Comparison of ENCODE assay signal across 4 cellular contexts in genomic region chr2:96169868-96170507, GRCh38.
TF ChIP-seq lines count a peak whose summit lies in the region.

No MANE protein-coding gene starts in this region.

TF ChIP-seq in SK-N-SH treated with all-trans-retinoic acid at 6 μM for 48 hours, 23 proteins besides CTCF, POLR2A, EP300 and RAD21:
- TF ChIP-seq CSRNP3 (CRISPR knock-in tag; IDR thresholded peaks at IDR 0.05) (no peak), ZNF8 (CRISPR knock-in tag; IDR thresholded peaks at IDR 0.05) (peak; percentile 100), TCF4 (CRISPR knock-in tag; IDR thresholded peaks at IDR 0.05; ENCODE audit: borderline replicate concordance) (no peak), CSDC2 (CRISPR knock-in tag; IDR thresholded peaks at IDR 0.05) (no peak)

TF ChIP-seq in SK-N-SH, 30 proteins besides CTCF, POLR2A, EP300 and RAD21:
- TF ChIP-seq REST (IDR thresholded peaks at IDR 0.05; ENCODE audit: low read depth, low read length) = no peak
- no peak for TF ChIP-seq TEAD4 (IDR thresholded peaks at IDR 0.05; ENCODE audit: borderline replicate concordance, insufficient read depth)
- TF ChIP-seq JUND (IDR thresholded peaks at IDR 0.05) = no peak
- TF ChIP-seq TAF1 (IDR thresholded peaks at IDR 0.05; ENCODE audit: borderline replicate concordance, low read depth, low read length) = no peak
- TF ChIP-seq SIN3A (IDR thresholded peaks at IDR 0.05; ENCODE audit: borderline replicate concordance, low read depth, low read length) = no peak
- no peak for TF ChIP-seq FOXM1 (IDR thresholded peaks at IDR 0.05; ENCODE audit: low read depth)
- TF ChIP-seq NRF1 (IDR thresholded peaks at IDR 0.05; ENCODE audit: low read depth, low read length) = no peak

TF ChIP-seq in HEK293, 187 proteins besides CTCF, POLR2A, EP300 and RAD21:
- TF ChIP-seq BCL6B (tag by site-specific recombination; IDR thresholded peaks at IDR 0.05) = no peak
- TF ChIP-seq ZNF146 (tag by site-specific recombination; IDR thresholded peaks at IDR 0.05) = peak; percentile 90
- no peak for TF ChIP-seq ZNF549 (tag by site-specific recombination; IDR thresholded peaks at IDR 0.05)
- 0 out of 2 replicates have a peak, but pooled peaks have one; percentile 44 for TF ChIP-seq ZNF580 (tag by site-specific recombination; IDR thresholded peaks at IDR 0.05)
- TF ChIP-seq ZNF501 (tag by site-specific recombination; IDR thresholded peaks at IDR 0.05) = no peak

TF ChIP-seq in H1, 55 proteins besides CTCF, POLR2A, EP300 and RAD21:
- TF ChIP-seq KDM1A (IDR thresholded peaks at IDR 0.05; ENCODE audit: borderline replicate concordance, low read length) (peak; percentile 73), HDAC2 (IDR thresholded peaks at IDR 0.05; ENCODE audit: borderline replicate concordance in 1 of 2, low read depth in 2 of 2, low read length in 2 of 2) (peak in 1 of 2 experiments; percentile 70; a peak in 1 of 4 replicates), CBX8 (IDR thresholded peaks at IDR 0.05; ENCODE audit: borderline replicate concordance, low read depth, low read length) (no peak)
